Comparison of ENCODE assay signal across 35 cellular contexts in the genomic region with DNA sequence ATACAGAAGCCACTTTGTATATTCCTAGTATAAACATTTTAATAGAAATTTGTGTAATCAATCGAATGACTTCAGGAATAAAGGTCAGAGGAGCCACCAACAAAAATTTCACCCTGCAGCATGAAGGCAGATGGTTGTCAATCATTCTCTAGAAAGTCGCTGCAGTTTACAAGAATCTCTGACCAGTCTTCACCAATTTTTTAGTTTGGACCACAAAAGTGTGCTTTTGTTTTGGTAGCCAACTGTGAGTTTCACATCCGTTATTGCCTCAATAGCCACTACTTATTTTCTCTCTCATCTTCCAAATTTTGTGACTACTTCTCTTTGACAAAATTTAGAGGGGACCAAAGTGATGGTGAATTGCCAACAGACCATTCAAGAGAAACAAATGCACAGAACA.
"Had no signal": no experiment of that assay in that cellular context is flagged by ENCODE, and none has a peak within 500 bp of the region (broad histone marks: within the 10 kb centered on the region; RNA-seq: fewer than 3 reads in every experiment).

No MANE protein-coding gene starts in this region.

- H3K27me3 Mint-ChIP-seq: activated CD4-positive, alpha-beta memory T cell treated with anti-CD3 and anti-CD28 coated beads, Interleukin-2, amount 10 ng/mL, durations not matched to agents 7 days and 5 days; activated CD8-positive, alpha-beta memory T cell treated with anti-CD3 and anti-CD28 coated beads, Interleukin-2, amount 10 ng/mL, durations not matched to agents 7 days and 5 days; activated naive CD4-positive, alpha-beta T cell treated with anti-CD3 and anti-CD28 coated beads, Interleukin-2, amount 10 ng/mL, durations not matched to agents 7 days and 5 days; activated naive CD8-positive, alpha-beta T cell; activated naive CD8-positive, alpha-beta T cell treated with anti-CD3 and anti-CD28 coated beads, Interleukin-2, amount 50 U/mL, for 24 hours had no signal

- H3K27ac Mint-ChIP-seq: activated CD4-positive, alpha-beta memory T cell treated with anti-CD3 and anti-CD28 coated beads, Interleukin-2, amount 10 ng/mL, durations not matched to agents 7 days and 5 days; activated CD8-positive, alpha-beta memory T cell treated with anti-CD3 and anti-CD28 coated beads, Interleukin-2, amount 10 ng/mL, durations not matched to agents 7 days and 5 days; activated naive CD4-positive, alpha-beta T cell treated with anti-CD3 and anti-CD28 coated beads, Interleukin-2, amount 10 ng/mL, durations not matched to agents 7 days and 5 days; activated naive CD8-positive, alpha-beta T cell; activated naive CD8-positive, alpha-beta T cell treated with anti-CD3 and anti-CD28 coated beads, Interleukin-2, amount 50 U/mL, for 24 hours; brain had no signal

- H3K27me3 ChIP-seq: SJCRH30 had no signal

- DNase-seq: activated CD4-positive, alpha-beta memory T cell treated with anti-CD3 and anti-CD28 coated beads, Interleukin-2, amount 10 ng/mL, durations not matched to agents 7 days and 5 days; activated CD4-positive, alpha-beta T cell treated with anti-CD3 and anti-CD28 coated beads for 1 hour; activated CD4-positive, alpha-beta T cell treated with anti-CD3 and anti-CD28 coated beads for 48 hours; activated CD4-positive, CD25-positive, alpha-beta regulatory T cell; activated CD8-positive, alpha-beta memory T cell treated with anti-CD3 and anti-CD28 coated beads for 24 hours; activated CD8-positive, alpha-beta memory T cell treated with anti-CD3 and anti-CD28 coated beads, Interleukin-2, amount 10 ng/mL, durations not matched to agents 7 days and 5 days; activated CD8-positive, alpha-beta memory T cell treated with anti-CD3 and anti-CD28 coated beads, Interleukin-2, amount 50 U/mL, for 48 hours; activated effector memory CD4-positive, alpha-beta T cell treated with Interleukin-2 at 50 U/mL for 16 hours; activated naive CD4-positive, alpha-beta T cell treated with anti-CD3 and anti-CD28 coated beads, Interleukin-2, amount 10 ng/mL, durations not matched to agents 7 days and 5 days; activated naive CD8-positive, alpha-beta T cell treated with anti-CD3 and anti-CD28 coated beads, Interleukin-2, amount 50 U/mL, for 24 hours; activated T-cell treated with anti-CD3 and anti-CD28 coated beads, Interleukin-2, amount 50 U/mL, for 48 hours; anterior cingulate cortex; caudate nucleus; cerebellar nuclear complex; cortex of kidney; NCI-H1092 treated with DMSO at 0.1 percent for 48 hours; NCI-H1417; NCI-H146; NCI-H187; NCI-H2029 treated with DMSO at 0.1 percent for 48 hours; NCI-H2107; NCI-H2171 treated with DMSO at 0.1 percent for 48 hours; NCI-H2227 treated with DMSO at 0.1 percent for 48 hours; NCI-H446; NCI-H510A treated with DMSO at 0.1 percent for 48 hours; NCI-H69; NCI-H82; SHP77; SJCRH30; T1000; WERI-Rb-1 had no signal

- H3K4me1 Mint-ChIP-seq: activated CD4-positive, alpha-beta memory T cell treated with anti-CD3 and anti-CD28 coated beads, Interleukin-2, amount 10 ng/mL, durations not matched to agents 7 days and 5 days; activated CD8-positive, alpha-beta memory T cell treated with anti-CD3 and anti-CD28 coated beads, Interleukin-2, amount 10 ng/mL, durations not matched to agents 7 days and 5 days; activated naive CD4-positive, alpha-beta T cell treated with anti-CD3 and anti-CD28 coated beads, Interleukin-2, amount 10 ng/mL, durations not matched to agents 7 days and 5 days; activated naive CD8-positive, alpha-beta T cell treated with anti-CD3 and anti-CD28 coated beads, Interleukin-2, amount 50 U/mL, for 24 hours; brain had no signal

- H3K9me3 ChIP-seq: SJCRH30 had no signal

- H3K4me1 ChIP-seq: SJCRH30 had no signal

- H3K4me3 ChIP-seq: SJCRH30, SK-N-MC had no signal

- H3K4me3 Mint-ChIP-seq: activated CD4-positive, alpha-beta memory T cell treated with anti-CD3 and anti-CD28 coated beads, Interleukin-2, amount 10 ng/mL, durations not matched to agents 7 days and 5 days; activated CD8-positive, alpha-beta memory T cell treated with anti-CD3 and anti-CD28 coated beads, Interleukin-2, amount 10 ng/mL, durations not matched to agents 7 days and 5 days; activated naive CD4-positive, alpha-beta T cell treated with anti-CD3 and anti-CD28 coated beads, Interleukin-2, amount 10 ng/mL, durations not matched to agents 7 days and 5 days; activated naive CD8-positive, alpha-beta T cell; activated naive CD8-positive, alpha-beta T cell treated with anti-CD3 and anti-CD28 coated beads, Interleukin-2, amount 50 U/mL, for 24 hours; brain had no signal

- H3K36me3 ChIP-seq: SJCRH30, WERI-Rb-1 had no signal

- ATAC-seq: activated CD8-positive, alpha-beta memory T cell treated with anti-CD3 and anti-CD28 coated beads, Interleukin-2, amount 10 ng/mL, durations not matched to agents 7 days and 5 days; activated naive CD8-positive, alpha-beta T cell treated with anti-CD3 and anti-CD28 coated beads, Interleukin-2, amount 50 U/mL, for 24 hours; Panc1 had no signal

- H3K36me3 Mint-ChIP-seq: activated CD8-positive, alpha-beta memory T cell treated with anti-CD3 and anti-CD28 coated beads, Interleukin-2, amount 10 ng/mL, durations not matched to agents 7 days and 5 days; activated naive CD4-positive, alpha-beta T cell treated with anti-CD3 and anti-CD28 coated beads, Interleukin-2, amount 10 ng/mL, durations not matched to agents 7 days and 5 days; activated naive CD8-positive, alpha-beta T cell; brain had no signal
